Comparison of ENCODE assay signal across 19 cellular contexts in genomic region chr3:10601131-10601856, GRCh38.
DNase-seq lines count a peak whose midpoint lies in the region; ATAC-seq, FAIRE-seq and TF ChIP-seq lines count a peak whose summit lies in the region.
"Had no signal": no experiment of that assay in that cellular context is flagged by ENCODE, and none has a peak within 500 bp of the region (broad histone marks: within the 10 kb centered on the region; RNA-seq: fewer than 3 reads in every experiment).

No MANE protein-coding gene starts in this region.

- intact Hi-C loops in right cardiac atrium (cut with DNase I): no loop called here
- intact Hi-C loops in psoas muscle (cut with DNase I): no loop called here

- no peaks in the 10 kb centered on the region for H3K9me3 ChIP-seq in right cardiac atrium (ENCODE audit: control insufficient read depth, low read length)
- H3K9me3 ChIP-seq in psoas muscle: no peaks in the 10 kb centered on the region
- H3K9me3 ChIP-seq: body of pancreas, esophagus squamous epithelium, testis had no signal

- 58% methylated on average over 6 of the region's 6 CpGs for WGBS in right cardiac atrium
- 44 to 64% (median 54%) methylated on average over 6 of the region's 6 CpGs for WGBS in psoas muscle, 3 donors

- no peaks in the 10 kb centered on the region for H3K36me3 ChIP-seq in psoas muscle (ENCODE audit: insufficient read depth in 1 of 2, low read depth in 1 of 2)
- H3K36me3 ChIP-seq: esophagus squamous epithelium had no signal

- ATAC-seq in right cardiac atrium: peak; percentile 24 to 37
- peak; percentile 11 to 72 (median 50) for ATAC-seq in psoas muscle
- no peak for ATAC-seq in GM18517 (IDR thresholded peaks at IDR 0.05; ENCODE audit: unreplicated experiment)
- ATAC-seq: activated CD4-positive, CD25-positive, alpha-beta regulatory T cell treated with anti-CD3 and anti-CD28 coated beads, Interleukin-2, amount 50 U/mL, for 24 hours; body of pancreas; K562 had no signal

- H3K4me1 ChIP-seq in right cardiac atrium (ENCODE audit: control insufficient read depth, insufficient read depth, low read length) (no peaks in the 10 kb centered on the region), psoas muscle (peaks cover 10% of the 10 kb centered on the region)
- H3K4me1 ChIP-seq: esophagus squamous epithelium, testis had no signal

- no peaks in the 10 kb centered on the region for H3K27me3 ChIP-seq in right cardiac atrium (ENCODE audit: control insufficient read depth, insufficient read depth)
- no peaks in the 10 kb centered on the region for H3K27me3 ChIP-seq in psoas muscle (ENCODE audit: insufficient read depth in 3 of 3, low read length in 2 of 3)
- H3K27me3 ChIP-seq: body of pancreas, testis had no signal

- H3K4me3 ChIP-seq in right cardiac atrium (ENCODE audit: low read length) (no peak overlapping the region), psoas muscle (no peak overlapping the region)
- H3K4me3 ChIP-seq: body of pancreas, esophagus squamous epithelium, K562, testis had no signal

- TF ChIP-seq CTCF in psoas muscle (IDR thresholded peaks at IDR 0.05) (no peak), GM10266 (IDR thresholded peaks at IDR 0.05; ENCODE audit: control insufficient read depth, insufficient read depth, low read depth, missing control alignments) (no peak)

- DNase-seq in H54 (ENCODE audit: insufficient read length, low spot score): peak; percentile 83
- peak in 37 of 56 donors; percentile 13 to 76 (median 50) for DNase-seq in amygdala (lab: John Stamatoyannopoulos, UW)
- no peak for DNase-seq in right cardiac atrium
- peak in 1 of 2 donors; percentile 19 for DNase-seq in psoas muscle
- DNase-seq in cortex of kidney (lab: John Stamatoyannopoulos, UW): no peak
- DNase-seq in GM10266 (ENCODE audit: extremely low spot score): no peak
- no peak for DNase-seq in retina
- DNase-seq: activated effector memory CD4-positive, alpha-beta T cell treated with Interleukin-2 at 50 U/mL for 16 hours; AML-193; body of pancreas; esophagus squamous epithelium; NCI-H1048; NCI-H2081 treated with DMSO at 0.1 percent for 48 hours; NCI-H524 treated with DMSO at 0.1 percent for 48 hours; stimulated activated CD4-positive, alpha-beta T cell treated with anti-CD3 and anti-CD28 coated beads, Interleukin-4, amount 100 ng/mL, for 24 hours; testis had no signal

- H3K27ac ChIP-seq in right cardiac atrium (ENCODE audit: low read length) (no peak overlapping the region), psoas muscle (no peak overlapping the region)
- H3K27ac ChIP-seq: body of pancreas, esophagus squamous epithelium, testis had no signal

- FAIRE-seq in H54 (lab: Jason Lieb, UNC): peak; percentile 90
- FAIRE-seq: K562 had no signal

- no peak for TF ChIP-seq POLR2A in H54 (IDR thresholded peaks at IDR 0.05; ENCODE audit: low read depth, low read length)

Comparison
In these comparisons a context has a peak if more than half of its experiments do, and no peak if none do; other contexts are left out.
1. DNase-seq: peak in H54 (single experiment) and amygdala (37 of 56); none in right cardiac atrium (0 of 3), cortex of kidney (single experiment), GM10266 (single experiment) and retina (single experiment).